Comparison of ENCODE assay signal across 27 cellular contexts in the genomic region with DNA sequence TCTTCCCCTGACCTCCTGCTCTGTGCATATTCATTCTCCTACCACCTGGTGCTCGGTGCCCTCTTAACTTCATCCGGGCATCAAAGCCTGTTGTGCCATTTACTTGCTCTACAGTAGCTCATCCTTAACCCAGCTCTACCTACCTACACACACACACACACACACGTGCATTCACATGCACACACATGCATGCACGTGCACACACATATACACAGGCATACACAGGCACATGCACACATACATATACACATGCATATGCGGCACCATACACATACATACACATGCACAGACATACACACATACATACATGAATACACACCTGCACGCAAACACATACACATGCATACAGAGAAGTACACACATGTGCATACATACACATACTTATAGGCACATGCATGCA. TPM values are rescaled to one million over a fixed set of nuclear protein-coding genes. Genes with fewer than 3 reads are reported as not detected.
DNase-seq lines count a peak whose midpoint lies in the region; ATAC-seq, FAIRE-seq and TF ChIP-seq lines count a peak whose summit lies in the region.
"Had no signal": no experiment of that assay in that cellular context is flagged by ENCODE, and none has a peak within 500 bp of the region (broad histone marks: within the 10 kb centered on the region; RNA-seq: fewer than 3 reads in every experiment).

No MANE protein-coding gene starts in this region.

- no peaks in the 10 kb centered on the region for H3K79me2 ChIP-seq in HepG2 (ENCODE audit: insufficient read depth, low read length)

- no peak for FAIRE-seq in HepG2 (lab: Jason Lieb, UNC)
- FAIRE-seq: colon, RCC 7860 had no signal

- no peaks in the 10 kb centered on the region for H3K4me1 ChIP-seq in HepG2 (ENCODE audit: insufficient read depth, low read length)
- H3K4me1 ChIP-seq: BLaER1 treated with 17β-estradiol and CSF1 and Interleukin-3, amounts not matched to agents 10 nM and 100 nM had no signal

- peak overlapping the region; percentile 42 for H3K27ac Mint-ChIP-seq in activated naive CD8-positive, alpha-beta T cell
- no peak overlapping the region for H3K27ac Mint-ChIP-seq in activated naive CD8-positive, alpha-beta T cell treated with anti-CD3 and anti-CD28 coated beads for 36 hours
- H3K27ac Mint-ChIP-seq in activated CD8-positive, alpha-beta T cell treated with anti-CD3 and anti-CD28 coated beads for 36 hours = peak overlapping the region; percentile 8
- H3K27ac Mint-ChIP-seq: effector memory CD8-positive, alpha-beta T cell; mesothelial cell of epicardium; natural killer cell had no signal

- peaks cover 5 to 60% of the 10 kb centered on the region in 2 experiments; a peak in 3 of 5 replicates for H3K27me3 ChIP-seq in HepG2 (ENCODE audit: control insufficient read depth in 1 of 2, insufficient read depth in 2 of 2, low read length in 2 of 2)
- H3K27me3 ChIP-seq: BLaER1 treated with 17β-estradiol and CSF1 and Interleukin-3, amounts not matched to agents 10 nM and 100 nM; breast epithelium; SJCRH30; transverse colon had no signal

- peaks cover 24% of the 10 kb centered on the region for H3K36me3 Mint-ChIP-seq in activated naive CD8-positive, alpha-beta T cell
- H3K36me3 Mint-ChIP-seq in activated naive CD8-positive, alpha-beta T cell treated with anti-CD3 and anti-CD28 coated beads for 36 hours = peaks cover 20% of the 10 kb centered on the region
- peaks cover 18% of the 10 kb centered on the region for H3K36me3 Mint-ChIP-seq in activated CD8-positive, alpha-beta T cell treated with anti-CD3 and anti-CD28 coated beads for 36 hours (ENCODE audit: low read depth)
- H3K36me3 Mint-ChIP-seq: mesothelial cell of epicardium, natural killer cell had no signal

- peaks cover 20% of the 10 kb centered on the region for H3K9me3 Mint-ChIP-seq in activated naive CD8-positive, alpha-beta T cell (ENCODE audit: low read depth)
- H3K9me3 Mint-ChIP-seq in activated naive CD8-positive, alpha-beta T cell treated with anti-CD3 and anti-CD28 coated beads for 36 hours = peaks cover 21% of the 10 kb centered on the region
- H3K9me3 Mint-ChIP-seq in activated CD8-positive, alpha-beta T cell treated with anti-CD3 and anti-CD28 coated beads for 36 hours = peaks cover 24% of the 10 kb centered on the region

- H3K9me3 ChIP-seq in HepG2 (ENCODE audit: low read length) = peaks cover 13% of the 10 kb centered on the region; the same call in 1 of the 2 replicates
- H3K9me3 ChIP-seq: breast epithelium, SJCRH30, transverse colon had no signal

- no peak overlapping the region for H2AFZ ChIP-seq in HepG2 (ENCODE audit: low read length)

- H3K27me3 Mint-ChIP-seq in activated naive CD8-positive, alpha-beta T cell = no peaks in the 10 kb centered on the region
- H3K27me3 Mint-ChIP-seq in activated naive CD8-positive, alpha-beta T cell treated with anti-CD3 and anti-CD28 coated beads for 36 hours = no peaks in the 10 kb centered on the region
- H3K27me3 Mint-ChIP-seq in activated CD8-positive, alpha-beta T cell treated with anti-CD3 and anti-CD28 coated beads for 36 hours = no peaks in the 10 kb centered on the region
- H3K27me3 Mint-ChIP-seq: stimulated activated naive CD8-positive, alpha-beta T cell treated with anti-CD3 and anti-CD28 coated beads, Interleukin-15, amount 100 ng/mL, for 72 hours had no signal

- DNase-seq in activated naive CD8-positive, alpha-beta T cell treated with anti-CD3 and anti-CD28 coated beads for 36 hours = no peak
- DNase-seq in activated CD8-positive, alpha-beta T cell treated with anti-CD3 and anti-CD28 coated beads for 36 hours = no peak
- DNase-seq in HepG2 (ENCODE audit: low spot score) = no peak
- no peak for DNase-seq in globus pallidus (ENCODE audit: low spot score)
- DNase-seq: activated CD4-positive, CD25-positive, alpha-beta regulatory T cell treated with anti-CD3 and anti-CD28 coated beads, Interleukin-2, amount 50 U/mL, for 72 hours; activated CD8-positive, alpha-beta memory T cell treated with anti-CD3 and anti-CD28 coated beads, Interleukin-2, amount 50 U/mL, for 4 hours; effector memory CD8-positive, alpha-beta T cell; erythroblast; islet precursor cell; Karpas-422; natural killer cell; NCI-H1436; NCI-H2081 treated with DMSO at 0.1 percent for 48 hours; NCI-H226; NCI-H748 treated with DMSO at 0.1 percent for 48 hours; SJCRH30; stimulated activated naive CD8-positive, alpha-beta T cell treated with anti-CD3 and anti-CD28 coated beads, Interleukin-15, amount 100 ng/mL, for 72 hours; transverse colon had no signal

- H4K20me1 ChIP-seq in HepG2 (ENCODE audit: insufficient read depth, low read length) = no peaks in the 10 kb centered on the region; the same call in 1 of the 2 replicates

- TF ChIP-seq EP300 in HepG2 (IDR thresholded peaks at IDR 0.05; ENCODE audit: low read depth in 2 of 2, low read length in 2 of 2) (no peak), HepG2 (CRISPR knock-in tag; IDR thresholded peaks at IDR 0.05; ENCODE audit: borderline replicate concordance) (no peak)

- H3K4me3 ChIP-seq in HepG2 (replicated peaks in 1 of 3; ENCODE audit: insufficient read depth in 1 of 3, low read depth in 2 of 3, low read length in 3 of 3) = no peak overlapping the region
- H3K4me3 ChIP-seq: BLaER1 treated with 17β-estradiol and CSF1 and Interleukin-3, amounts not matched to agents 10 nM and 100 nM; breast epithelium; SJCRH30; transverse colon had no signal

- no peak for TF ChIP-seq CTCF in activated CD8-positive, alpha-beta T cell treated with anti-CD3 and anti-CD28 coated beads for 36 hours (IDR thresholded peaks at IDR 0.05)
- no peak for TF ChIP-seq CTCF in HepG2 (CRISPR knock-in tag; IDR thresholded peaks at IDR 0.05)

- intact Hi-C loops in activated CD8-positive, alpha-beta T cell treated with anti-CD3 and anti-CD28 coated beads for 36 hours (cut with micrococcal nuclease) = no loop called here
- intact Hi-C loops in HepG2 (cut with micrococcal nuclease; ENCODE audit: unreplicated experiment) = no loop called here

- H3K36me3 ChIP-seq in HepG2 (replicated peaks in 1 of 2; ENCODE audit: control insufficient read depth in 1 of 2, insufficient read depth in 2 of 2, low read length in 2 of 2) = no peaks in the 10 kb centered on the region
- H3K36me3 ChIP-seq: BLaER1 treated with 17β-estradiol and CSF1 and Interleukin-3, amounts not matched to agents 10 nM and 100 nM; breast epithelium; SJCRH30; transverse colon had no signal

- CTCF ChIA-PET in activated CD8-positive, alpha-beta T cell treated with anti-CD3 and anti-CD28 coated beads for 36 hours (lab: Charles Lee) = interaction anchor here (1.1 to 2.4 kb wide), 3 partner anchors 18 to 79 kb away, joined by 3 to 16 read pairs (median 5); no protein-coding TSS in a partner anchor
- CTCF ChIA-PET in HepG2 (lab: Yijun Ruan, JAX; ENCODE audit: low intra/inter-chr PET ratio, low total read pairs) = no interaction called here

- no peak for TF ChIP-seq RAD21 in HepG2 (CRISPR knock-in tag; IDR thresholded peaks at IDR 0.05)

- no peak overlapping the region for H3K9ac ChIP-seq in HepG2 (ENCODE audit: insufficient read depth, low read depth, low read length)
- H3K9ac ChIP-seq: BLaER1 treated with 17β-estradiol and CSF1 and Interleukin-3, amounts not matched to agents 10 nM and 100 nM had no signal

- H3K4me1 Mint-ChIP-seq in activated naive CD8-positive, alpha-beta T cell (ENCODE audit: low read depth) = peaks cover 85% of the 10 kb centered on the region
- H3K4me1 Mint-ChIP-seq in activated naive CD8-positive, alpha-beta T cell treated with anti-CD3 and anti-CD28 coated beads for 36 hours = peaks cover 59% of the 10 kb centered on the region
- H3K4me1 Mint-ChIP-seq in activated CD8-positive, alpha-beta T cell treated with anti-CD3 and anti-CD28 coated beads for 36 hours (ENCODE audit: low read depth) = peaks cover 85% of the 10 kb centered on the region
- H3K4me1 Mint-ChIP-seq: mesothelial cell of epicardium had no signal

- no peak for TF ChIP-seq POLR2A in HepG2 (IDR thresholded peaks at IDR 0.05; ENCODE audit: insufficient read depth in 1 of 2, low read depth in 2 of 2, low read length in 2 of 2)

- POLR2A ChIA-PET in activated CD8-positive, alpha-beta T cell treated with anti-CD3 and anti-CD28 coated beads for 36 hours (lab: Charles Lee) = interaction anchor here (0.7 to 1.8 kb wide), 2 partner anchors 22 to 794 kb away, joined by 3 to 4 read pairs; no protein-coding TSS in a partner anchor
- POLR2A ChIA-PET in HepG2 (lab: Yijun Ruan, JAX) = no interaction called here

- in situ Hi-C loops in HepG2 (cut with HindIII; ENCODE audit: extremely low pct_ligation_motif_present, low pct_unique_long_range_greater_than_20kb) = no loop called here

- 45% methylated on average over 6 of the region's 6 CpGs for WGBS in HepG2 (ENCODE audit: low lambda C conversion rate)

- no peak overlapping the region for H3K4me3 Mint-ChIP-seq in activated naive CD8-positive, alpha-beta T cell
- no peak overlapping the region for H3K4me3 Mint-ChIP-seq in activated naive CD8-positive, alpha-beta T cell treated with anti-CD3 and anti-CD28 coated beads for 36 hours
- H3K4me3 Mint-ChIP-seq in activated CD8-positive, alpha-beta T cell treated with anti-CD3 and anti-CD28 coated beads for 36 hours = no peak overlapping the region
- H3K4me3 Mint-ChIP-seq: effector memory CD8-positive, alpha-beta T cell; mesothelial cell of epicardium; natural killer cell; stimulated activated naive CD8-positive, alpha-beta T cell treated with anti-CD3 and anti-CD28 coated beads, Interleukin-15, amount 100 ng/mL, for 72 hours had no signal

- H3K27ac ChIP-seq in HepG2 (ENCODE audit: extremely low read length, insufficient read depth, low read length) = no peak overlapping the region
- H3K27ac ChIP-seq: BLaER1 treated with 17β-estradiol and CSF1 and Interleukin-3, amounts not matched to agents 10 nM and 100 nM; breast epithelium; SJCRH30; transverse colon had no signal

- no TSS peak for BruUV-seq in HepG2 (replicated peaks; lab: Mats Ljungman, UMichigan)

- H3K4me2 ChIP-seq in HepG2 (ENCODE audit: low read depth, low read length) = no peak overlapping the region
- H3K4me2 ChIP-seq: BLaER1 treated with 17β-estradiol and CSF1 and Interleukin-3, amounts not matched to agents 10 nM and 100 nM had no signal

- no peak for ATAC-seq in activated CD8-positive, alpha-beta T cell treated with anti-CD3 and anti-CD28 coated beads for 36 hours
- ATAC-seq in HepG2 (peak; percentile 10; the same call in 1 of the 3 replicates), GM19328 (IDR thresholded peaks at IDR 0.05; ENCODE audit: unreplicated experiment) (no peak), HG03095 (IDR thresholded peaks at IDR 0.05; ENCODE audit: unreplicated experiment) (no peak)
- ATAC-seq: effector memory CD8-positive, alpha-beta T cell had no signal

RNA-seq across cellular contexts. Expression of gene MAL, which starts 14.5 kb away (rescaled TPM):
- 10 to 100 TPM; 50.8 to 52.9 TPM for total RNA-seq in activated naive CD8-positive, alpha-beta T cell treated with anti-CD3 and anti-CD28 coated beads for 36 hours
- 10 to 100 TPM; 54.0 to 59.2 TPM for total RNA-seq in activated CD8-positive, alpha-beta T cell treated with anti-CD3 and anti-CD28 coated beads for 36 hours
- total RNA-seq in HepG2 (2016; rRNA removed; fragmentation: Illumina TruSeq; extraction: Trizol) = not detected in 2 replicates
- not detected in 2 replicates for total RNA-seq in HepG2 (2016; cell fraction: cytosol; rRNA removed; fragmentation: Illumina TruSeq; extraction: Trizol; ENCODE audit: low read depth)
- total RNA-seq in HepG2 (2016; cell fraction: insoluble cytoplasmic fraction; rRNA removed; fragmentation: Illumina TruSeq; extraction: Trizol) = not detected in 2 replicates
- total RNA-seq in HepG2 (2016; cell fraction: membrane; rRNA removed; fragmentation: Illumina TruSeq; extraction: Trizol) = not detected in 2 replicates
- not detected in 2 replicates for total RNA-seq in HepG2 (2016; cell fraction: nucleus; rRNA removed; fragmentation: Illumina TruSeq; extraction: Trizol)
- polyA plus RNA-seq in HepG2 (2011; rRNA removed) = not detected in 2 replicates
- not detected in 2 replicates for polyA plus RNA-seq in HepG2 (2011; cell fraction: cytosol; rRNA removed)
- polyA plus RNA-seq in HepG2 (2011; cell fraction: nucleus; rRNA removed) = not detected in 2 replicates
- not detected in 2 replicates for polyA plus RNA-seq in HepG2 (2012)
- not detected in 2 replicates for polyA plus RNA-seq in HepG2 (2016; cell fraction: cytosol; fragmentation: Illumina TruSeq; extraction: Trizol; ENCODE audit: low read depth)
- polyA plus RNA-seq in HepG2 (2016; cell fraction: insoluble cytoplasmic fraction; fragmentation: Illumina TruSeq; extraction: Trizol; ENCODE audit: low read depth) = not detected in 2 replicates
- not detected in 2 replicates for polyA plus RNA-seq in HepG2 (2016; cell fraction: membrane; fragmentation: Illumina TruSeq; extraction: Trizol; ENCODE audit: low read depth)
- polyA plus RNA-seq in HepG2 (2016; cell fraction: nucleus; fragmentation: Illumina TruSeq; extraction: Trizol; ENCODE audit: insufficient read depth, low read depth) = not detected in 2 replicates
- polyA minus RNA-seq in HepG2 (2011; rRNA and poly(A)+ RNA removed; ENCODE audit: low replicate concordance) = not detected in 2 replicates
- polyA minus RNA-seq in HepG2 (2011; cell fraction: cytosol; rRNA and poly(A)+ RNA removed) = not detected in 2 replicates
- not detected in 2 replicates for polyA minus RNA-seq in HepG2 (2011; cell fraction: nucleus; rRNA and poly(A)+ RNA removed)
- total RNA-seq: mesothelial cell of epicardium, osteocyte, SJCRH30 had no signal

Comparison
In these comparisons a context has a peak if more than half of its experiments do, and no peak if none do; other contexts are left out.
1. RNA of gene MAL, which starts 14.5 kb away (total RNA-seq): 54.0 to 59.2 TPM in activated CD8-positive, alpha-beta T cell treated with anti-CD3 and anti-CD28 coated beads for 36 hours and 50.8 to 52.9 TPM in activated naive CD8-positive, alpha-beta T cell treated with anti-CD3 and anti-CD28 coated beads for 36 hours; not detected in HepG2; every median in the first group is over 10 times any median in the second.